ENCODE assay signal across 14 cellular contexts in the genomic region with DNA sequence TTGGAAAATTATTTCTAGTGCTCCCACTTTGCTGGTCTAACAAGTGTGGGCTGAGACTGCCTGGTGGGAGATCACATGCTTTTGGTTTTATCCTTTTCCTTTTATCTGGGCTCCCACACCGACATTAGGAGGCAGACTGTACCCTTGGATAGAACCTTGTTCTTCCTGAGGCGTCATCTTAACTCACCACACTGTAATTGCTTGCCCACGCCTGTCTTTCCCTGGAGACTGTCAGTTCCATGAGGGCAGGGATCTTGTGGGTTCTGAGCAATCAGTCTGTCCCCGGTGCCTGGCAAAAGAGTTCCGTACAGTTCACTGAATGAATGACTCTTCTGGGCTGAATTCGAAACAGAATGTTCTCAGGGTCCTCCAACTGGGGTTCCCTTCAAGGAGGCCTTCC.
A peak's percentile ranks its signal among the peaks of the same experiment; 100 is the strongest.
DNase-seq lines count a peak whose midpoint lies in the region; ATAC-seq, FAIRE-seq and TF ChIP-seq lines count a peak whose summit lies in the region.
"Had no signal": no experiment of that assay in that cellular context is flagged by ENCODE, and none has a peak within 500 bp of the region (broad histone marks: within the 10 kb centered on the region; RNA-seq: fewer than 3 reads in every experiment).

No MANE protein-coding gene starts in this region.

- no peak for ATAC-seq in foreskin keratinocyte
- ATAC-seq: A549 had no signal

- no peak for TF ChIP-seq CTCF in HEK293 (tag by site-specific recombination; IDR thresholded peaks at IDR 0.05)
- TF ChIP-seq CTCF in bronchial epithelial cell (IDR thresholded peaks at IDR 0.05; ENCODE audit: insufficient read depth, low read length, severe bottlenecking): no peak
- peak; percentile 60 for TF ChIP-seq CTCF in foreskin keratinocyte (conservative IDR thresholded peaks at IDR 0.05)

- no peaks in the 10 kb centered on the region for H3K9me3 ChIP-seq in HEK293 (ENCODE audit: control insufficient read depth, insufficient read depth, low read depth, low read length)
- H3K9me3 ChIP-seq: A549, Caco-2 had no signal

- H3K36me3 ChIP-seq in HEK293 (ENCODE audit: control insufficient read depth in 2 of 2, insufficient read depth in 1 of 2, low read length in 2 of 2) (no peaks in the 10 kb centered on the region), bronchial epithelial cell (ENCODE audit: control insufficient read depth, insufficient read depth, low read length) (no peaks in the 10 kb centered on the region)

- no peak for FAIRE-seq in bronchial epithelial cell (lab: Jason Lieb, UNC)
- FAIRE-seq: A549, H54 had no signal

- CTCF ChIA-PET in HEK293 (lab: Yijun Ruan, JAX): interaction anchor here (0.6 to 2.0 kb wide), 2 partner anchors 206 to 321 kb away, joined by 3 to 9 read pairs; no protein-coding TSS in a partner anchor

- H3K4me1 ChIP-seq in HEK293 (ENCODE audit: control insufficient read depth, insufficient read depth, low read length) (0 out of 2 replicates have a peak, but pooled peaks cover 4% of the 10 kb centered on the region), foreskin keratinocyte (no peaks in the 10 kb centered on the region)
- H3K4me1 ChIP-seq: A549, Caco-2 had no signal

- H3K4me3 ChIP-seq in HEK293 (ENCODE audit: low read depth, low read length) (no peak overlapping the region), bronchial epithelial cell (ENCODE audit: low read depth, low read length) (no peak overlapping the region)
- H3K4me3 ChIP-seq: A549, GM23248 had no signal

- H3K27ac ChIP-seq in HEK293 (ENCODE audit: extremely low read depth, low read depth, low read length): no peak overlapping the region
- H3K27ac ChIP-seq in foreskin keratinocyte: no peak overlapping the region
- H3K27ac ChIP-seq: A549, GM23248 had no signal

- DNase-seq in bronchial epithelial cell (ENCODE audit: low read depth): peak; percentile 13
- DNase-seq in foreskin keratinocyte: peak in 1 of 2 donors; percentile 25
- peak; percentile 23 for DNase-seq in stromal cell of bone marrow (ENCODE audit: low read depth)
- DNase-seq in 8988T: no peak
- DNase-seq in activated naive CD4-positive, alpha-beta T cell (lab: John Stamatoyannopoulos, UW): no peak
- DNase-seq in SW 1271 (lab: John Stamatoyannopoulos, UW): no peak
- DNase-seq: Caco-2; CD8-positive, alpha-beta memory T cell; DMS53; GF-D8; GM23248 had no signal

- H3K27me3 ChIP-seq in bronchial epithelial cell (ENCODE audit: control insufficient read depth, insufficient read depth, low read length) (no peaks in the 10 kb centered on the region), foreskin keratinocyte (no peaks in the 10 kb centered on the region)

- POLR2A ChIA-PET in HEK293 (lab: Yijun Ruan, JAX): no interaction called here

TF ChIP-seq in HEK293, 187 proteins besides CTCF, POLR2A, EP300 and RAD21:
- TF ChIP-seq ZNF366 (tag by site-specific recombination; conservative IDR thresholded peaks at IDR 0.05) (no peak), SALL2 (tag by site-specific recombination; IDR thresholded peaks at IDR 0.05; ENCODE audit: borderline replicate concordance) (no peak), ZFP3 (tag by site-specific recombination; IDR thresholded peaks at IDR 0.05; ENCODE audit: low read depth) (no peak), EGR2 (tag by site-specific recombination; IDR thresholded peaks at IDR 0.05; ENCODE audit: low read depth) (peak; percentile 6; the same call in 1 of the 2 replicates)

Comparison
In these comparisons a context has a peak if more than half of its experiments do, and no peak if none do; other contexts are left out.
1. DNase-seq: peak in bronchial epithelial cell (single experiment) and stromal cell of bone marrow (single experiment); none in 8988T (single experiment), activated naive CD4-positive, alpha-beta T cell (0 of 4) and SW 1271 (0 of 2).